ENCODE assay signal across 8 cellular contexts in genomic region chr1:193121616-193122593, GRCh38. TPM values are rescaled to one million over a fixed set of nuclear protein-coding genes. Genes with fewer than 3 reads are reported as not detected.
DNase-seq lines count a peak whose midpoint lies in the region; ATAC-seq and TF ChIP-seq lines count a peak whose summit lies in the region.

CDC73 (plus strand) TSS chr1:193122031; CDS start chr1:193122201, 170 bp downstream.

- H3K36me3 ChIP-seq in kidney epithelial cell (ENCODE audit: control insufficient read depth, insufficient read depth, low read length): no peaks in the 10 kb centered on the region

- peak; percentile 76 for TF ChIP-seq CTCF in kidney epithelial cell (IDR thresholded peaks at IDR 0.05; ENCODE audit: insufficient read depth, low read length, poor library complexity, severe bottlenecking)

- peak within 1 kb of the TSS; percentile 86 for H3K4me3 ChIP-seq in kidney epithelial cell (ENCODE audit: low read depth, low read length)

- peak; percentile 97 for DNase-seq in Ammon's horn (ENCODE audit: low spot score)
- DNase-seq in NCI-H446 treated with DMSO at 0.1 percent for 48 hours (lab: John Stamatoyannopoulos, UW): peak; percentile 94
- DNase-seq in cerebellar cortex (ENCODE audit: low spot score): peak; percentile 92
- peak; percentile 80 for DNase-seq in kidney epithelial cell (ENCODE audit: low read depth)
- peak; percentile 97 to 98 for DNase-seq in stimulated activated CD4-positive, alpha-beta T cell treated with anti-CD3 and anti-CD28 coated beads, Interleukin-15, amount 100 ng/mL, for 48 hours (ENCODE audit: low read depth in 2 of 2)

- ATAC-seq in GM19043 (IDR thresholded peaks at IDR 0.05; ENCODE audit: low read depth, unreplicated experiment) (peak; percentile 89), HG03378 (IDR thresholded peaks at IDR 0.05; ENCODE audit: unreplicated experiment) (peak; percentile 92)
- ATAC-seq in activated CD4-positive, CD25-positive, alpha-beta regulatory T cell treated with anti-CD3 and anti-CD28 coated beads, Interleukin-2, amount 50 U/mL, for 24 hours: peak; percentile 93

- H3K27me3 ChIP-seq in kidney epithelial cell (ENCODE audit: control insufficient read depth, insufficient read depth, low read length): no peaks in the 10 kb centered on the region

RNA-seq across cellular contexts. Expression of gene CDC73, which starts in this region (rescaled TPM):
- total RNA-seq in kidney epithelial cell: 20.1 and 21.4 TPM in 2 replicates

Comparison
In these comparisons a context has a peak if more than half of its experiments do, and no peak if none do; other contexts are left out.
1. Peak in every context shown above with its lines: DNase-seq, ATAC-seq and H3K4me3 ChIP-seq.